In the genomic region with DNA sequence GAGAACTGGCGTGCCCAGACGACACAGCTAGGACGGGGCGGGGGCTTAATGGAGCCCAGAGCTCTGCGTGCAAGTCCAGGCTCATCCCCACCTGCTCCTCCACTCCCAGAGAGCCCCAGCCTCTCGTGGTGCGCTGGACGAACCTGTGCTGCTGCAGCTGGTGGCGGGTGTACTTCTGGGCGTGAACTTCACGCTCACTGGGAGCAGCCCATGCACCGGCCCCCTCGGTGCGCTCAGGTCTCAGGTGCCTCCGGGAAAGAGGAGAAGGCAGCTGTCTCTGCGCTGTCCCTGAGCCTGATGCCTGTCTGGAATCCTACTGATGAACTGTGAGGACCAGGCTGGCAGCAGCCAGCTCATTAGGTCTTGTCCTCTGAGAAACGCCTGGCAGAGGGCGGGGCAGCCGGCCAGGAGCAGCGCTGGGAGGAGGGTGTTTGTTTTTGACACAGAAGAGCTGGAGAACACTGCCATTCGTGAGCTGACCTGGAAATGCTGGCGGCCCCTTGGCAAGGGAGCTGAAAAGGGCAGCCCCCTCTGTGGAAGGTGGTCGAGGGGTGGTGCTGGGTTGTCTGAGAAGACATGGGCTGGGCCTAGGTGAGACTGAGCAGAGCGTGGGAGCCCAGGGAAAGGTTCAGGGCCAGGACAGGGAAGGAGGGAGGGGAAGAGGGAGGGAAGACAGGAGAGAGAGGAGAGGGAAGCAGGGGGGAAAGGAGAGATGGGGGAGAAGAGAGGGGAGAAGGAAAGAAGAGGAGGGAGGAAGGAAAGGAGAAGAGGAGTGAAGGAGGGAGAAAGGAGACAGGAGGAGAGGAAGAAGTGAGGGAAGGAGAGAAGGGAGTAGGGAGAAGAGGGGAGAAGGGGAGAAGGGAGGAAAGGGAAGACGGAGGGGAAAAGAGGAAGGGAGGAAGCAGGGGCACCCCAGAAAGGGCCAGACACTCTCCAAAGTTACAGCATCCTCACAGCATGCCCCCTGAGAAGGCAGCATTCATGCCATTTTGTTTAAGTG, we compare ENCODE assay signal across 7 cellular contexts. TPM values are rescaled to one million over a fixed set of nuclear protein-coding genes. Genes with fewer than 3 reads are reported as not detected.
A peak's percentile ranks its signal among the peaks of the same experiment; 100 is the strongest.
DNase-seq lines count a peak whose midpoint lies in the region; ATAC-seq and TF ChIP-seq lines count a peak whose summit lies in the region.

No MANE protein-coding gene starts in this region.

- H3K36me3 ChIP-seq in liver (ENCODE audit: control insufficient read depth in 4 of 4, insufficient read depth in 3 of 4, low read depth in 1 of 4, low read length in 3 of 4) = no peaks in the 10 kb centered on the region
- H3K36me3 ChIP-seq in upper lobe of right lung = no peaks in the 10 kb centered on the region

- TF ChIP-seq RAD21 in liver (IDR thresholded peaks at IDR 0.05) = peak; percentile 42 to 59

- 45% methylated on average over 25 of the region's 25 CpGs for WGBS in liver

- intact Hi-C loops in upper lobe of right lung (cut with DNase I) = no loop called here

- H3K27me3 ChIP-seq in liver (ENCODE audit: control insufficient read depth in 4 of 4, insufficient read depth in 4 of 4, low read length in 3 of 4) = no peaks in the 10 kb centered on the region
- H3K27me3 ChIP-seq in upper lobe of right lung = no peaks in the 10 kb centered on the region

- TF ChIP-seq CTCF in liver (IDR thresholded peaks at IDR 0.05; ENCODE audit: low read depth, low read length, missing input control) (no peak), upper lobe of right lung (IDR thresholded peaks at IDR 0.05) (no peak), GM10266 (IDR thresholded peaks at IDR 0.05; ENCODE audit: control insufficient read depth, insufficient read depth, low read depth, missing control alignments) (no peak)

- H3K9me3 ChIP-seq in liver (ENCODE audit: control insufficient read depth in 4 of 4, low read length in 3 of 4) (no peaks in the 10 kb centered on the region), upper lobe of right lung (no peaks in the 10 kb centered on the region)

- no peak overlapping the region for H3K9ac ChIP-seq in liver (ENCODE audit: low read depth in 1 of 2, low read length in 2 of 2)

- DNase-seq in NCI-H1092 treated with DMSO at 0.1 percent for 48 hours (lab: John Stamatoyannopoulos, UW) (peak; percentile 62), SW480 (ENCODE audit: low spot score) (peak; percentile 66), upper lobe of right lung (peak; percentile 81), GM10266 (ENCODE audit: extremely low spot score) (no peak), occipital lobe (lab: John Stamatoyannopoulos, UW) (no peak), hepatic stellate cell (ENCODE audit: low spot score) (no peak)

- no peak overlapping the region for H3K27ac ChIP-seq in liver (ENCODE audit: low read depth in 1 of 2, low read length in 2 of 2)
- no peak overlapping the region for H3K27ac ChIP-seq in upper lobe of right lung

- peak; percentile 75 for ATAC-seq in upper lobe of right lung

- H3K4me3 ChIP-seq in liver (ENCODE audit: low read depth in 1 of 3, low read length in 3 of 3) (peak overlapping the region in 1 of 3 donors; percentile 21), upper lobe of right lung (no peak overlapping the region)

- peaks cover 0 to 14% (median 7%) of the 10 kb centered on the region in 4 donors for H3K4me1 ChIP-seq in liver (ENCODE audit: control insufficient read depth in 4 of 4, insufficient read depth in 4 of 4, low read length in 3 of 4)
- peaks cover 4% of the 10 kb centered on the region for H3K4me1 ChIP-seq in upper lobe of right lung

TF ChIP-seq in liver, 16 proteins besides CTCF, POLR2A, EP300 and RAD21:
- TF ChIP-seq, protein P1, sequence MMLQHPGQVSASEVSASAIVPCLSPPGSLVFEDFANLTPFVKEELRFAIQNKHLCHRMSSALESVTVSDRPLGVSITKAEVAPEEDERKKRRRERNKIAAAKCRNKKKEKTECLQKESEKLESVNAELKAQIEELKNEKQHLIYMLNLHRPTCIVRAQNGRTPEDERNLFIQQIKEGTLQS (IDR thresholded peaks at IDR 0.05) = no peak
- peak in 1 of 2 donors; percentile 11 for TF ChIP-seq RXRA (IDR thresholded peaks at IDR 0.05)

RNA-seq across cellular contexts. Expression of a gene that starts 53.5 kb away (rescaled TPM):
- 100 to 1,000 TPM in 1 of 2 donors, 10 to 100 TPM in 1; 27.8 to 100 TPM for total RNA-seq in liver
- polyA plus RNA-seq in liver = 10 to 100 TPM; 16.8 to 31.2 TPM
- 168 TPM for total RNA-seq in upper lobe of right lung
- total RNA-seq in occipital lobe = 7.5 TPM

Comparison
In these comparisons a context has a peak if more than half of its experiments do, and no peak if none do; other contexts are left out.
1. DNase-seq: peak in NCI-H1092 treated with DMSO at 0.1 percent for 48 hours (single experiment), SW480 (single experiment) and upper lobe of right lung (single experiment); none in GM10266 (single experiment), occipital lobe (single experiment) and hepatic stellate cell (single experiment).